9 cellular contexts compared by ENCODE assay signal in the genomic region with DNA sequence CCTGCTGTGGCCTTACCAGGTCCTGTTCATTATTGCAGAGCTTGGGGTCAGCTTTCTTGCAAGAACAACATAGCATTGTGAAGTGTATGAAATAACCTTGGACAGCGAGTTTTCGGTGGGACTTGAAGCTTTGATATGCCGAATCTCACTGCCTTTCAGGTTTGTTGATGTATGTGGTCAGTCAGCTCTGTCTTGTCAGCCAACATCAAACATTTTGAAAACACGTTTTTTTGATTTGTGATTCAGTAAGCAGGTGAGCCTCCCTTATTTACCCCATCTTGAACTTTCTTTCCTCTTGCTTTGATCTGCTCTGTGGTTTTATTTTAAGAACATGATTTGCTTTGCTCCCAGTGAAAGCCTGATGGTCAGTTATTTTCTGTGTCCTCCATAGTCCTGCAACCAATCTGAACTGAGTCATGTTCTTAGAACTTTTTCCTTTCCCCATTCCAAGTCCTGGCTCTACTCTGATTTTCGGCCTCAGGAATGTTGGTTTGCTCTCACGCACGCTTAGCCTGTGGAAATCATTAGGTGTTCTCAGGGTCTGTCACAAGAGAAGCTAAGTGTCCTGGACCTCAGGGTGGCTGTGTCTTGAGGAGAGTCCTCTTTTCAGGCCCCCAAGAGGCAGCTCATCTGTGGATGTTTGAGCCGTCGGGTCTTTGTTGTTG. TPM values are rescaled to one million over a fixed set of nuclear protein-coding genes. Genes with fewer than 3 reads are reported as not detected.
DNase-seq lines count a peak whose midpoint lies in the region; ATAC-seq and TF ChIP-seq lines count a peak whose summit lies in the region.
"Had no signal": no experiment of that assay in that cellular context is flagged by ENCODE, and none has a peak within 500 bp of the region (broad histone marks: within the 10 kb centered on the region; RNA-seq: fewer than 3 reads in every experiment).

No MANE protein-coding gene starts in this region.

- H3K27me3 ChIP-seq in neutrophil: no peaks in the 10 kb centered on the region

- H3K4me1 Mint-ChIP-seq in WTC11: peaks cover 7% of the 10 kb centered on the region

- H3K36me3 ChIP-seq in neutrophil: no peaks in the 10 kb centered on the region

- H3K9me3 Mint-ChIP-seq in WTC11: no peaks in the 10 kb centered on the region

- POLR2A ChIA-PET in WTC11 (lab: Charles Lee): no interaction called here

- H3K27ac ChIP-seq in neutrophil: peak overlapping the region; percentile 30

- no peak overlapping the region for H3K27ac Mint-ChIP-seq in WTC11

- H3K4me1 ChIP-seq in neutrophil (ENCODE audit: control insufficient read depth in 1 of 2, insufficient read depth in 1 of 2, low read depth in 1 of 2, low read length in 1 of 2): peaks cover 0 to 4% of the 10 kb centered on the region in 2 experiments

- ATAC-seq in Right ventricle myocardium inferior (peak; percentile 24), HG03280 (IDR thresholded peaks at IDR 0.05; ENCODE audit: unreplicated experiment) (no peak), WTC11 (no peak)

- H3K36me3 Mint-ChIP-seq in WTC11: no peaks in the 10 kb centered on the region

- no peaks in the 10 kb centered on the region for H3K9me3 ChIP-seq in neutrophil

- no peak for TF ChIP-seq CTCF in fibroblast of pulmonary artery (IDR thresholded peaks at IDR 0.05; ENCODE audit: low read length, missing control alignments)
- TF ChIP-seq CTCF in neutrophil (IDR thresholded peaks at IDR 0.05): no peak
- no peak for TF ChIP-seq CTCF in WTC11 (IDR thresholded peaks at IDR 0.05)

- no peaks in the 10 kb centered on the region for H3K27me3 Mint-ChIP-seq in WTC11 (ENCODE audit: low read depth)

- intact Hi-C loops in Right ventricle myocardium inferior (cut with DNase I) (loop anchor here (5.0 kb wide), 1 partner anchor 60 kb away; no protein-coding TSS in a partner anchor), cardiac septum (cut with DNase I) (no loop called here)

- DNase-seq in Right ventricle myocardium inferior (ENCODE audit: missing footprints): no peak
- DNase-seq in cardiac septum (ENCODE audit: low spot score): no peak
- peak; percentile 78 for DNase-seq in fibroblast of pulmonary artery (ENCODE audit: low read depth)
- DNase-seq in DMS 273 treated with DMSO at 0.1 percent for 48 hours (lab: John Stamatoyannopoulos, UW): no peak
- no peak for DNase-seq in ecto neural progenitor cell (ENCODE audit: low spot score)
- no peak for DNase-seq in WTC11 (ENCODE audit: low spot score)

- H3K4me3 ChIP-seq in fibroblast of pulmonary artery (replicated peaks; ENCODE audit: low read depth, low read length) (no peak overlapping the region), neutrophil (ENCODE audit: low read depth in 1 of 2, low read length in 1 of 2) (no peak overlapping the region)
- H3K4me3 ChIP-seq: SK-N-MC had no signal

- no peak overlapping the region for H3K4me3 Mint-ChIP-seq in WTC11

- CTCF ChIA-PET in WTC11 (lab: Charles Lee): interaction anchor here (1.0 to 2.5 kb wide), 7 partner anchors 9 to 149 kb away, joined by 3 to 11 read pairs (median 4); a partner anchor contains a TSS

TF ChIP-seq in WTC11, 78 proteins besides CTCF, POLR2A, EP300 and RAD21:
- TF ChIP-seq ZNF671 (CRISPR knock-in tag; IDR thresholded peaks at IDR 0.05) (no peak), ZNF416 (CRISPR knock-in tag; IDR thresholded peaks at IDR 0.05) (no peak)
- TF ChIP-seq, protein P1, sequence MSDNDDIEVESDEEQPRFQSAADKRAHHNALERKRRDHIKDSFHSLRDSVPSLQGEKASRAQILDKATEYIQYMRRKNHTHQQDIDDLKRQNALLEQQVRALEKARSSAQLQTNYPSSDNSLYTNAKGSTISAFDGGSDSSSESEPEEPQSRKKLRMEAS (CRISPR knock-in tag; IDR thresholded peaks at IDR 0.05): no peak

RNA-seq across cellular contexts. Expression of a gene that starts 8.7 kb away (rescaled TPM):
- total RNA-seq in Right ventricle myocardium inferior: 25.9 TPM
- total RNA-seq in cardiac septum: 19.2 TPM
- 25.9 to 26.8 TPM (median 26.4 TPM) in 3 replicates for total RNA-seq in WTC11 (2021)

RNA-seq across cellular contexts. Expression of a gene that starts 38.0 kb away (rescaled TPM):
- 0.68 TPM for total RNA-seq in Right ventricle myocardium inferior
- total RNA-seq in cardiac septum: 2.8 TPM
- 15.7 to 21.2 TPM (median 15.9 TPM) in 3 replicates for total RNA-seq in WTC11 (2021)

RNA-seq across cellular contexts. Expression of a gene that starts 38.2 kb away (rescaled TPM):
- total RNA-seq in Right ventricle myocardium inferior (15.4 TPM), cardiac septum (13.1 TPM), WTC11 (2021) (13.3 to 16.1 TPM (median 15.6 TPM) in 3 replicates)
